In the genomic region with DNA sequence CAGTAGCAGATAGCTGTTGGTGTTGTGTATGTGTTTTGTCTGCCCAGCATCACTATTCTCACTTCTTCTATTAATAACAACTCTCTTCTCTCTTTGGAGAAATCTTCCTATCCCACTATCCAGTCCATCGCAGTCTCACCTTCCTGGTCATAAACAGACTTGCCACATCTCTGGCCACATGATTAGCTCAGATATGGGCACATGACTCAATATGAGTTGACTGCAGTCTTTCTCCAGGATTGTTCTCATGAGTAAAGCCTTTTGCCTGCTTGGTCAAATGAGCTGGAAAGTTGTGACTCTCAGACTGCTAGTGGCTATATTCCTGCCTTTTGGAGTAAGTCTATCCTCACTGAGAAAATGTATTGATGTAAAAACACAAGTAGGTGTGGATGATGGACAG, we compare ENCODE assay signal across 19 cellular contexts. TPM values are rescaled to one million over a fixed set of nuclear protein-coding genes. Genes with fewer than 3 reads are reported as not detected.
DNase-seq lines count a peak whose midpoint lies in the region; ATAC-seq, FAIRE-seq and TF ChIP-seq lines count a peak whose summit lies in the region.
"Had no signal": no experiment of that assay in that cellular context is flagged by ENCODE, and none has a peak within 500 bp of the region (broad histone marks: within the 10 kb centered on the region; RNA-seq: fewer than 3 reads in every experiment).

No MANE protein-coding gene starts in this region.

- peaks cover 19% of the 10 kb centered on the region for H3K27me3 ChIP-seq in astrocyte (ENCODE audit: insufficient read depth, low read length)
- H3K27me3 ChIP-seq: BLaER1 treated with 17β-estradiol and CSF1 and Interleukin-3, amounts not matched to agents 10 nM and 100 nM; SJSA1 had no signal

- no peak for FAIRE-seq in astrocyte (lab: Jason Lieb, UNC)

- no peak overlapping the region for H3K9ac ChIP-seq in astrocyte (ENCODE audit: low read length)
- H3K9ac ChIP-seq: BLaER1 treated with 17β-estradiol and CSF1 and Interleukin-3, amounts not matched to agents 10 nM and 100 nM had no signal

- H3K4me3 Mint-ChIP-seq in astrocyte (ENCODE audit: unreplicated experiment), result no peak overlapping the region

- no peak overlapping the region for H3K27ac Mint-ChIP-seq in astrocyte (ENCODE audit: unreplicated experiment)

- H3K36me3 Mint-ChIP-seq in astrocyte (ENCODE audit: low read depth, unreplicated experiment), result peaks cover 2% of the 10 kb centered on the region

- in situ Hi-C loops in KBM-7 (cut with MboI; ENCODE audit: low pct_unique_long_range_greater_than_20kb, low sequenced_read_pairs), result no loop called here

- no peaks in the 10 kb centered on the region for H3K27me3 Mint-ChIP-seq in astrocyte (ENCODE audit: low read depth, unreplicated experiment)

- no peak overlapping the region for H3K27ac ChIP-seq in astrocyte (ENCODE audit: low read depth, low read length)
- H3K27ac ChIP-seq: BLaER1 treated with 17β-estradiol and CSF1 and Interleukin-3, amounts not matched to agents 10 nM and 100 nM; RWPE1; SJSA1 had no signal

- H3K36me3 ChIP-seq in astrocyte (ENCODE audit: insufficient read depth, low read length), result no peaks in the 10 kb centered on the region
- H3K36me3 ChIP-seq: BLaER1 treated with 17β-estradiol and CSF1 and Interleukin-3, amounts not matched to agents 10 nM and 100 nM; HAP-1; SJSA1 had no signal

- H4K20me1 ChIP-seq in astrocyte (ENCODE audit: insufficient read depth, low read length), result no peaks in the 10 kb centered on the region
- H4K20me1 ChIP-seq: BLaER1 treated with 17β-estradiol and CSF1 and Interleukin-3, amounts not matched to agents 10 nM and 100 nM had no signal

- DNase-seq in AG09309 (ENCODE audit: low read depth), result peak; percentile 5
- peak; percentile 57 for DNase-seq in M059J (ENCODE audit: low read depth)
- DNase-seq in astrocyte (ENCODE audit: low read depth), result peak; percentile 42
- peak; percentile 10 for DNase-seq in fibroblast of pulmonary artery (ENCODE audit: low read depth)
- no peak for DNase-seq in putamen (ENCODE audit: low spot score)
- DNase-seq in SIG-M5 (lab: John Stamatoyannopoulos, UW), result no peak
- no peak for DNase-seq in KBM-7
- DNase-seq: 8988T, KG1, MM.1S, NCI-H1417, NCI-H1930, NCI-H2171, NCI-H510A had no signal

- H3K4me3 ChIP-seq in AG09309 (ENCODE audit: control insufficient read depth, low read depth, low read length), result no peak overlapping the region
- H3K4me3 ChIP-seq in astrocyte (ENCODE audit: insufficient read depth, low read depth, low read length), result no peak overlapping the region
- H3K4me3 ChIP-seq in fibroblast of pulmonary artery (replicated peaks; ENCODE audit: low read depth, low read length), result no peak overlapping the region
- H3K4me3 ChIP-seq: BLaER1 treated with 17β-estradiol and CSF1 and Interleukin-3, amounts not matched to agents 10 nM and 100 nM; HAP-1; SJSA1 had no signal

- H2AFZ ChIP-seq in astrocyte (ENCODE audit: low read depth, low read length), result no peak overlapping the region

- H3K4me1 Mint-ChIP-seq in astrocyte (ENCODE audit: low read depth, unreplicated experiment), result peaks cover 51% of the 10 kb centered on the region

- no peaks in the 10 kb centered on the region for H3K79me2 ChIP-seq in astrocyte (ENCODE audit: insufficient read depth, low read length)

- TF ChIP-seq CTCF in AG09309 (IDR thresholded peaks at IDR 0.05; ENCODE audit: control insufficient read depth, insufficient read depth, low read depth, low read length, missing control alignments), result no peak
- TF ChIP-seq CTCF in astrocyte (IDR thresholded peaks at IDR 0.05; ENCODE audit: insufficient read depth, low read depth, low read length), result no peak
- TF ChIP-seq CTCF in fibroblast of pulmonary artery (IDR thresholded peaks at IDR 0.05; ENCODE audit: low read length, missing control alignments), result no peak

- no peak overlapping the region for H3K4me2 ChIP-seq in astrocyte (ENCODE audit: low read length)

- peaks cover 2% of the 10 kb centered on the region for H3K9me3 Mint-ChIP-seq in astrocyte (ENCODE audit: unreplicated experiment)

- peaks cover 5% of the 10 kb centered on the region for H3K9me3 ChIP-seq in astrocyte (ENCODE audit: insufficient read depth, low read depth, low read length)
- H3K9me3 ChIP-seq: HAP-1, SJSA1 had no signal

- no peak for ATAC-seq in GM21723 (IDR thresholded peaks at IDR 0.05; ENCODE audit: unreplicated experiment)

- peaks cover 19% of the 10 kb centered on the region for H3K4me1 ChIP-seq in astrocyte (ENCODE audit: insufficient read depth, low read length)
- H3K4me1 ChIP-seq: HAP-1 had no signal

RNA-seq across cellular contexts. Expression of a gene that starts 32.9 kb away (rescaled TPM):
- total RNA-seq in M059J (2014; rRNA removed; shearing (Covaris generic)), result 14.0 and 15.1 TPM in 2 replicates
- 9.3 and 9.9 TPM in 2 replicates for total RNA-seq in astrocyte

Comparison
In these comparisons a context has a peak if more than half of its experiments do, and no peak if none do; other contexts are left out.
1. DNase-seq: peak in AG09309 (single experiment), M059J (single experiment), astrocyte (single experiment) and fibroblast of pulmonary artery (single experiment); none in putamen (single experiment), SIG-M5 (single experiment) and KBM-7 (single experiment).